35 cellular contexts compared by ENCODE assay signal in genomic region chr2:65490222-65490621, GRCh38.
"Had no signal": no experiment of that assay in that cellular context is flagged by ENCODE, and none has a peak within 500 bp of the region (broad histone marks: within the 10 kb centered on the region; RNA-seq: fewer than 3 reads in every experiment).

No MANE protein-coding gene starts in this region.

- H3K4me3 ChIP-seq: MG63 had no signal

- H3K27me3 ChIP-seq: MG63 had no signal

- H3K9me3 ChIP-seq: MG63 had no signal

- DNase-seq: Karpas-422, Kasumi-1, MG63, MM.1S, MV-4-11, NCI-H1048, NCI-H1092, NCI-H1092 treated with DMSO at 0.1 percent for 48 hours, NCI-H1105, NCI-H1105 treated with DMSO at 0.1 percent for 48 hours, NCI-H1417, NCI-H1417 treated with DMSO at 0.1 percent for 48 hours, NCI-H1436, NCI-H1436 treated with DMSO at 0.1 percent for 48 hours, NCI-H146, NCI-H1694, NCI-H1694 treated with DMSO at 0.1 percent for 48 hours, NCI-H187, NCI-H187 treated with DMSO at 0.1 percent for 48 hours, NCI-H1930, NCI-H2029, NCI-H2029 treated with DMSO at 0.1 percent for 48 hours, NCI-H2081, NCI-H2081 treated with DMSO at 0.1 percent for 48 hours, NCI-H2107, NCI-H2171, NCI-H2171 treated with DMSO at 0.1 percent for 48 hours, NCI-H2227 treated with DMSO at 0.1 percent for 48 hours, NCI-H226, NCI-H345, NCI-H446, NCI-H446 treated with DMSO at 0.1 percent for 48 hours, NCI-H510A, NCI-H510A treated with DMSO at 0.1 percent for 48 hours, NCI-H524 had no signal

- H3K36me3 ChIP-seq: MG63 had no signal
